In genomic region chr3:171677706-171678105, GRCh38 we compare ENCODE assay signal across 21 cellular contexts.
A peak's percentile ranks its signal among the peaks of the same experiment; 100 is the strongest.
DNase-seq lines count a peak whose midpoint lies in the region; ATAC-seq, FAIRE-seq and TF ChIP-seq lines count a peak whose summit lies in the region.
"Had no signal": no experiment of that assay in that cellular context is flagged by ENCODE, and none has a peak within 500 bp of the region (broad histone marks: within the 10 kb centered on the region; RNA-seq: fewer than 3 reads in every experiment).

No MANE protein-coding gene starts in this region.

- H3K79me2 ChIP-seq in H1 (ENCODE audit: control insufficient read depth in 1 of 2, insufficient read depth in 2 of 2, low read length in 2 of 2), result no peaks in the 10 kb centered on the region

- no peak overlapping the region for H3K14ac ChIP-seq in H1 (ENCODE audit: insufficient read length)

- 90% methylated on average over 1 of the region's 1 CpG; no CpG with 5 or more reads in 1 of the 2 experiments for WGBS in H1 (ENCODE audit: extremely low coverage in 1 of 2, insufficient coverage in 1 of 2, insufficient read length in 1 of 2, insufficient replicate concordance in 2 of 2, low coverage in 1 of 2, low lambda C conversion rate in 2 of 2, missing lambda C conversion rate in 1 of 2), 2 experiments
- WGBS in transverse colon (ENCODE audit: low coverage in 1 of 2), 2 donors, result 82% methylated on average over 1 of the region's 1 CpG; no CpG with 5 or more reads in 1 of the 2 donors

- no peak overlapping the region for H3K27ac ChIP-seq in H1 (ENCODE audit: low read depth, low read length)
- peak overlapping the region; percentile 79 to 87 for H3K27ac ChIP-seq in mucosa of rectum (ENCODE audit: low read depth in 2 of 2, low read length in 2 of 2)
- H3K27ac ChIP-seq in transverse colon, result peak overlapping the region; percentile 56 to 80 (median 70)
- H3K27ac ChIP-seq: 22Rv1 had no signal

- H3K9me3 ChIP-seq in H1 (ENCODE audit: insufficient read depth in 2 of 2, low read depth in 1 of 2, low read length in 1 of 2) (no peaks in the 10 kb centered on the region), mucosa of rectum (ENCODE audit: control insufficient read depth in 2 of 2, low read length in 2 of 2) (no peaks in the 10 kb centered on the region), transverse colon (no peaks in the 10 kb centered on the region)
- H3K9me3 ChIP-seq: HAP-1, MG63 had no signal

- no peaks in the 10 kb centered on the region for H4K20me1 ChIP-seq in H1 (replicated peaks in 1 of 2; ENCODE audit: control insufficient read depth in 1 of 2, insufficient read depth in 2 of 2, low read length in 2 of 2)

- H3K4ac ChIP-seq in H1 (replicated peaks; ENCODE audit: insufficient read length, low read depth, low read length), result no peak overlapping the region

- H3K4me1 ChIP-seq in H1 (replicated peaks in 1 of 4; ENCODE audit: control insufficient read depth in 3 of 4, insufficient read depth in 4 of 4, low read length in 3 of 4) (no peaks in the 10 kb centered on the region), mucosa of rectum (ENCODE audit: control insufficient read depth in 2 of 2, insufficient read depth in 2 of 2, low read length in 2 of 2) (peaks cover 31 to 48% of the 10 kb centered on the region in 2 donors), transverse colon (peaks cover 3 to 42% (median 28%) of the 10 kb centered on the region in 4 donors)
- H3K4me1 ChIP-seq: HAP-1 had no signal

- H2BK20ac ChIP-seq in H1 (ENCODE audit: low read length), result no peak overlapping the region

- H4K91ac ChIP-seq in H1 (replicated peaks; ENCODE audit: insufficient read length, low read length), result no peak overlapping the region

- TF ChIP-seq EP300 in H1 (IDR thresholded peaks at IDR 0.05; ENCODE audit: borderline replicate concordance in 1 of 2, low read depth in 2 of 2, low read length in 2 of 2) (no peak), transverse colon (IDR thresholded peaks at IDR 0.05; ENCODE audit: low read depth) (no peak)

- no peak overlapping the region for H2BK12ac ChIP-seq in H1 (ENCODE audit: low read depth, low read length)

- intact Hi-C loops in transverse colon (cut with DNase I; ENCODE audit: low total_unique reads), result no loop called here

- H3K56ac ChIP-seq in H1 (replicated peaks; ENCODE audit: insufficient read length, low read depth, low read length), result no peak overlapping the region

- POLR2A ChIA-PET in H1 (lab: Charles Lee; ENCODE audit: partially characterized antibody), result no interaction called here

- no peaks in the 10 kb centered on the region for H3K79me1 ChIP-seq in H1 (ENCODE audit: low read depth, low read length)

- no peak overlapping the region for H4K5ac ChIP-seq in H1 (ENCODE audit: insufficient read length, low read depth, low read length)

- TF ChIP-seq POLR2A in H1 (IDR thresholded peaks at IDR 0.05; ENCODE audit: control extremely low read depth in 1 of 2, low read depth in 2 of 2, low read length in 2 of 2) (no peak), transverse colon (IDR thresholded peaks at IDR 0.05) (no peak)

- no peak overlapping the region for H2BK15ac ChIP-seq in H1 (ENCODE audit: low read length)

- peak; percentile 18 for DNase-seq in NCI-H146 (lab: John Stamatoyannopoulos, UW)
- DNase-seq in NCI-H146 treated with DMSO at 0.1 percent for 48 hours (lab: John Stamatoyannopoulos, UW; ENCODE audit: unreplicated experiment), result no peak
- DNase-seq in H1 (ENCODE audit: low read depth in 1 of 2, low spot score in 2 of 2), result no peak
- no peak for DNase-seq in transverse colon
- no peak for DNase-seq in NCI-H69 (lab: John Stamatoyannopoulos, UW)
- DNase-seq: DMS79 treated with DMSO at 0.1 percent for 48 hours; Karpas-422; MG63; NCI-H1048; NCI-H1694; NCI-H2081 treated with DMSO at 0.1 percent for 48 hours; NCI-H748 treated with DMSO at 0.1 percent for 48 hours; NK-92 treated with Interleukin-12 subunit alpha and Interleukin-12 subunit beta, amount 100 ng/mL, for 24 hours had no signal

- H4K8ac ChIP-seq in H1 (ENCODE audit: extremely low read depth, insufficient read depth, low read length), result no peak overlapping the region

- FAIRE-seq in H1 (lab: Jason Lieb, UNC), result no peak
- FAIRE-seq: HTR-8/SVneo, RCC 7860 had no signal

- no peak overlapping the region for H2BK120ac ChIP-seq in H1 (replicated peaks; ENCODE audit: low read depth, low read length)

- peak; percentile 39 to 50 for TF ChIP-seq RAD21 in H1 (IDR thresholded peaks at IDR 0.05 in 1 of 2, conservative IDR thresholded peaks at IDR 0.05 in 1 of 2; ENCODE audit: low read depth in 2 of 2, low read length in 2 of 2)

- in situ Hi-C loops in transverse colon (cut with MboI; ENCODE audit: low pct_ligation_motif_present in 1 of 4, low pct_unique_long_range_greater_than_20kb in 1 of 4, low sequenced_read_pairs in 3 of 4), result no loop called here

- no peak overlapping the region for H2BK5ac ChIP-seq in H1 (ENCODE audit: low read depth, low read length)

- no peak overlapping the region for H3K23ac ChIP-seq in H1 (ENCODE audit: insufficient read length)

- no peaks in the 10 kb centered on the region for H3K23me2 ChIP-seq in H1 (ENCODE audit: low read depth, low read length)

- TF ChIP-seq CTCF in H1 (IDR thresholded peaks at IDR 0.05; ENCODE audit: control extremely low read depth in 1 of 3, insufficient read depth in 1 of 3, low read depth in 1 of 3, low read length in 3 of 3) (no peak), transverse colon (IDR thresholded peaks at IDR 0.05) (no peak)

- H2AK5ac ChIP-seq in H1 (ENCODE audit: low read depth, low read length), result no peak overlapping the region

- ATAC-seq in HG02798 (IDR thresholded peaks at IDR 0.05; ENCODE audit: poor library complexity, unreplicated experiment), result no peak
- ATAC-seq in HG02852 (IDR thresholded peaks at IDR 0.05; ENCODE audit: unreplicated experiment), result no peak
- ATAC-seq: Right ventricle myocardium inferior had no signal

- H2AFZ ChIP-seq in H1 (ENCODE audit: low read length), result no peak overlapping the region

- H3K18ac ChIP-seq in H1 (ENCODE audit: extremely low read depth, low read length), result no peak overlapping the region

- H3K4me2 ChIP-seq in H1 (ENCODE audit: insufficient read depth in 1 of 2, low read depth in 2 of 2, low read length in 2 of 2), result no peak overlapping the region

- H3K36me3 ChIP-seq in H1 (ENCODE audit: control insufficient read depth in 2 of 4, insufficient read depth in 4 of 4, low read length in 3 of 4), result no peaks in the 10 kb centered on the region
- H3K36me3 ChIP-seq in mucosa of rectum (ENCODE audit: control insufficient read depth in 2 of 2, insufficient read depth in 2 of 2, low read length in 2 of 2), result peaks cover 4 to 10% of the 10 kb centered on the region in 2 donors
- H3K36me3 ChIP-seq in transverse colon, result no peaks in the 10 kb centered on the region
- H3K36me3 ChIP-seq: HAP-1, MG63 had no signal

- CTCF ChIA-PET in H1 (lab: Charles Lee; ENCODE audit: partially characterized antibody), result interaction anchor here (1.1 to 3.3 kb wide), 4 partner anchors 11 to 113 kb away, joined by 3 to 17 read pairs (median 4); no protein-coding TSS in a partner anchor

- no peak overlapping the region for H3K9ac ChIP-seq in H1 (replicated peaks in 1 of 4; ENCODE audit: extremely low read depth in 1 of 4, low read depth in 3 of 4, low read length in 3 of 4)
- H3K9ac ChIP-seq in mucosa of rectum (ENCODE audit: low read depth in 1 of 2, low read length in 2 of 2), result no peak overlapping the region

- H3K27me3 ChIP-seq in H1 (replicated peaks in 1 of 4; ENCODE audit: control insufficient read depth in 3 of 4, extremely low read depth in 1 of 4, insufficient read depth in 3 of 4, low read length in 3 of 4) (no peaks in the 10 kb centered on the region), mucosa of rectum (ENCODE audit: control insufficient read depth in 2 of 2, insufficient read depth in 2 of 2, low read length in 2 of 2) (no peaks in the 10 kb centered on the region), transverse colon (no peaks in the 10 kb centered on the region)
- H3K27me3 ChIP-seq: MG63 had no signal

- no peak overlapping the region for H3K4me3 ChIP-seq in H1 (ENCODE audit: extremely low read depth in 1 of 4, insufficient read depth in 2 of 4, low read depth in 3 of 4, low read length in 4 of 4)
- H3K4me3 ChIP-seq in mucosa of rectum (ENCODE audit: low read length in 2 of 2), result peak overlapping the region in 1 of 2 donors; percentile 28
- no peak overlapping the region for H3K4me3 ChIP-seq in transverse colon
- H3K4me3 ChIP-seq: HAP-1, MG63 had no signal

TF ChIP-seq in H1, 55 proteins besides CTCF, POLR2A, EP300 and RAD21 (continues in another document):
- no peak for TF ChIP-seq KDM4A (IDR thresholded peaks at IDR 0.05; ENCODE audit: low read depth, low read length, severe bottlenecking)
- no peak for TF ChIP-seq TAF1 (IDR thresholded peaks at IDR 0.05; ENCODE audit: low read depth, low read length)
- no peak for TF ChIP-seq NANOG (IDR thresholded peaks at IDR 0.05; ENCODE audit: insufficient read depth, low read depth, low read length, poor library complexity, severe bottlenecking)
- TF ChIP-seq RFX5 (IDR thresholded peaks at IDR 0.05; ENCODE audit: borderline replicate concordance, low read depth, low read length), result no peak
- TF ChIP-seq JUN (IDR thresholded peaks at IDR 0.05; ENCODE audit: low read depth, low read length), result no peak
- TF ChIP-seq SIRT6 (IDR thresholded peaks at IDR 0.05; ENCODE audit: low read length), result no peak
- no peak for TF ChIP-seq CHD1 (IDR thresholded peaks at IDR 0.05; ENCODE audit: low read depth, low read length)
- no peak for TF ChIP-seq ASH2L (IDR thresholded peaks at IDR 0.05; ENCODE audit: low read length)
- TF ChIP-seq MAFK (IDR thresholded peaks at IDR 0.05; ENCODE audit: low read depth, low read length), result no peak
